1 cellular context compared by ENCODE assay signal in the genomic region with DNA sequence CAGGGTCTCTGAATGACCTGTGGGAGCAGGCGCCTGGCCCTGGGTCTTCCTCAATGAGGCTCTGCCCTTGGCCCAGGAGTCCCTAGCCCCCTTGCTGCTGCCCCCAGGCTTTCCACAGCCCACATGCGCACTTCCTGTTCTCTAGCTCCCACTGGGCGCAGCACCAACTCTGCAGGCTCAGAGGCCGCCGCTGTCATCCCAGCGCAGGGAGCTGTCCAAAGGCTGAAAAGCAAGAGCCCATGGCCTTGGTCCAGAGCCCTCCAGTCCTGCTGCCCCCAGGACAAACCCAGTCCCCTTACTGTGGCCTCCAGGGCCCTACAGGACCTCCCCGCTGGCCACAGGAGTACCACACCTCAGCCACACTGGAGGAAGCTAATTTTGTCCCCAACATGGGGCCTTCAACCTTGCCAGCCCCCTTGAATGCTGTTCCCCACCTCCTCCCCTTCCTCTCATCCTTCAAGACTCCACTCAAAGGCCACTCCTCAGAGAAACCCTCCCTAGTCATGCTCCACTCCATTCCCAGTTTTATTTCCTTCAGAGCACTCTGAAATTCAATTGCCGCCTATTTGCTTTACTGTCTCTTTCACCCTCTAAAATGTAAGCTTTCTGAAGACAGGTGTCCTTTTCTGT.
TF ChIP-seq lines count a peak whose summit lies in the region.

No MANE protein-coding gene starts in this region.

TF ChIP-seq in HepG2, 621 proteins besides CTCF, POLR2A, EP300 and RAD21 (continued from another document and continues in another):
- TF ChIP-seq, protein P1, sequence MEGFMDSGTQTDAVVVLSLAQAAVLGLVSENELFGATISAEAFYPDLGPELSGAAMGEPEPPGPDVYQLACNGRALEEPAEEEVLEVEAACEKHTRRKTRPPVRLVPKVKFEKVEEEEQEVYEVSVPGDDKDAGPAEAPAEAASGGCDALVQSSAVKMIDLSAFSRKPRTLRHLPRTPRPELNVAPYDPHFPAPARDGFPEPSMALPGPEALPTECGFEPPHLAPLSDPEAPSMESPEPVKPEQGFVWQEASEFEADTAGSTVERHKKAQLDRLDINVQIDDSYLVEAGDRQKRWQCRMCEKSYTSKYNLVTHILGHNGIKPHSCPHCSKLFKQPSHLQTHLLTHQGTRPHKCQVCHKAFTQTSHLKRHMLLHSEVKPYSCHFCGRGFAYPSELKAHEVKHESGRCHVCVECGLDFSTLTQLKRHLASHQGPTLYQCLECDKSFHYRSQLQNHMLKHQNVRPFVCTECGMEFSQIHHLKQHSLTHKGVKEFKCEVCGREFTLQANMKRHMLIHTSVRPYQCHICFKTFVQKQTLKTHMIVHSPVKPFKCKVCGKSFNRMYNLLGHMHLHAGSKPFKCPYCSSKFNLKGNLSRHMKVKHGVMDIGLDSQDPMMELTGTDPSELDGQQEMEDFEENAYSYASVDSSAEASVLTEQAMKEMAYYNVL (CRISPR knock-in tag; IDR thresholded peaks at IDR 0.05; ENCODE audit: borderline replicate concordance) = no peak
- TF ChIP-seq PRMT3 (CRISPR knock-in tag; IDR thresholded peaks at IDR 0.05; ENCODE audit: borderline replicate concordance, low read depth) (no peak), ZNF709 (CRISPR knock-in tag; IDR thresholded peaks at IDR 0.05) (0 out of 2 replicates have a peak, but pooled peaks have one; percentile 22), ELF3 (CRISPR knock-in tag; IDR thresholded peaks at IDR 0.05) (peak; percentile 69; the same call in 1 of the 2 replicates), ZNF773 (CRISPR knock-in tag; IDR thresholded peaks at IDR 0.05; ENCODE audit: borderline replicate concordance) (peak; percentile 92; the same call in 1 of the 2 replicates), ZNF883 (CRISPR knock-in tag; IDR thresholded peaks at IDR 0.05; ENCODE audit: not compliant biosample characterization) (peak; percentile 57), ZSCAN21 (CRISPR knock-in tag; IDR thresholded peaks at IDR 0.05; ENCODE audit: borderline replicate concordance) (peak; percentile 55; the same call in 1 of the 2 replicates), WIZ (CRISPR knock-in tag; IDR thresholded peaks at IDR 0.05) (peak; percentile 97), ELF1 (CRISPR knock-in tag; IDR thresholded peaks at IDR 0.05) (0 out of 2 replicates have a peak, but pooled peaks have one; percentile 32), ZNF713 (CRISPR knock-in tag; IDR thresholded peaks at IDR 0.05) (no peak), PCBP1 (IDR thresholded peaks at IDR 0.05; ENCODE audit: borderline replicate concordance, low read depth, low read length) (0 out of 2 replicates have a peak, but pooled peaks have one; percentile 26), SOX13 (IDR thresholded peaks at IDR 0.05) (no peak), SOX13 (CRISPR knock-in tag; conservative IDR thresholded peaks at IDR 0.05 in 1 of 2, IDR thresholded peaks at IDR 0.05 in 1 of 2) (0 out of 4 replicates have a peak, but pooled peaks of 1 of the 2 experiments have one; percentile 11), HNRNPUL1 (IDR thresholded peaks at IDR 0.05; ENCODE audit: low read depth, low read length) (no peak), FOSL2 (CRISPR knock-in tag; IDR thresholded peaks at IDR 0.05) (peak; percentile 37; the same call in 1 of the 2 replicates), ZNF331 (CRISPR knock-in tag; IDR thresholded peaks at IDR 0.05) (peak; percentile 71; the same call in 1 of the 2 replicates), AHR (CRISPR knock-in tag; IDR thresholded peaks at IDR 0.05) (peak; percentile 55; the same call in 1 of the 2 replicates), MAZ (IDR thresholded peaks at IDR 0.05; ENCODE audit: borderline replicate concordance, low read depth, low read length) (no peak), MAZ (CRISPR knock-in tag; IDR thresholded peaks at IDR 0.05; ENCODE audit: low read depth) (0 out of 2 replicates have a peak, but pooled peaks have one; percentile 50), ZSCAN12 (CRISPR knock-in tag; IDR thresholded peaks at IDR 0.05) (peak; percentile 88; the same call in 1 of the 2 replicates), EHMT2 (IDR thresholded peaks at IDR 0.05; ENCODE audit: borderline replicate concordance, low read depth, low read length) (peak; percentile 88), KDM2A (CRISPR knock-in tag; IDR thresholded peaks at IDR 0.05; ENCODE audit: borderline replicate concordance, low read depth) (peak; percentile 53; the same call in 1 of the 2 replicates), ZFP37 (CRISPR knock-in tag; IDR thresholded peaks at IDR 0.05; ENCODE audit: borderline replicate concordance) (peak; percentile 75; the same call in 1 of the 2 replicates), MXD4 (CRISPR knock-in tag; IDR thresholded peaks at IDR 0.05) (0 out of 2 replicates have a peak, but pooled peaks have one; percentile 59), TSC22D2 (CRISPR knock-in tag; IDR thresholded peaks at IDR 0.05; ENCODE audit: borderline replicate concordance) (peak; percentile 91), ZBTB42 (CRISPR knock-in tag; IDR thresholded peaks at IDR 0.05) (peak; percentile 56; the same call in 1 of the 2 replicates), ZNF253 (CRISPR knock-in tag; IDR thresholded peaks at IDR 0.05; ENCODE audit: borderline replicate concordance) (no peak), NFE2L2 (IDR thresholded peaks at IDR 0.05; ENCODE audit: low read length) (no peak), RARG (CRISPR knock-in tag; IDR thresholded peaks at IDR 0.05; ENCODE audit: low read depth) (no peak), XRCC5 (optimal IDR thresholded peaks at IDR 0.05; ENCODE audit: low read length) (peak; percentile 57), NRL (CRISPR knock-in tag; IDR thresholded peaks at IDR 0.05; ENCODE audit: borderline replicate concordance) (peak; percentile 71; the same call in 1 of the 2 replicates), ERF (CRISPR knock-in tag; IDR thresholded peaks at IDR 0.05) (peak; percentile 62; the same call in 1 of the 2 replicates), ZBTB21 (CRISPR knock-in tag; IDR thresholded peaks at IDR 0.05) (peak; percentile 35; the same call in 1 of the 2 replicates), ATAD3A (CRISPR knock-in tag; IDR thresholded peaks at IDR 0.05) (peak; percentile 91; the same call in 1 of the 2 replicates), MEIS2 (CRISPR knock-in tag; IDR thresholded peaks at IDR 0.05) (peak; percentile 82), KDM4B (CRISPR knock-in tag; IDR thresholded peaks at IDR 0.05) (0 out of 2 replicates have a peak, but pooled peaks have one; percentile 52), MED13 (CRISPR knock-in tag; IDR thresholded peaks at IDR 0.05) (0 out of 2 replicates have a peak, but pooled peaks have one; percentile 25)
- TF ChIP-seq, protein P2, sequence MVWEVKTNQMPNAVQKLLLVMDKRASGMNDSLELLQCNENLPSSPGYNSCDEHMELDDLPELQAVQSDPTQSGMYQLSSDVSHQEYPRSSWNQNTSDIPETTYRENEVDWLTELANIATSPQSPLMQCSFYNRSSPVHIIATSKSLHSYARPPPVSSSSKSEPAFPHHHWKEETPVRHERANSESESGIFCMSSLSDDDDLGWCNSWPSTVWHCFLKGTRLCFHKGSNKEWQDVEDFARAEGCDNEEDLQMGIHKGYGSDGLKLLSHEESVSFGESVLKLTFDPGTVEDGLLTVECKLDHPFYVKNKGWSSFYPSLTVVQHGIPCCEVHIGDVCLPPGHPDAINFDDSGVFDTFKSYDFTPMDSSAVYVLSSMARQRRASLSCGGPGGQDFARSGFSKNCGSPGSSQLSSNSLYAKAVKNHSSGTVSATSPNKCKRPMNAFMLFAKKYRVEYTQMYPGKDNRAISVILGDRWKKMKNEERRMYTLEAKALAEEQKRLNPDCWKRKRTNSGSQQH (CRISPR knock-in tag; IDR thresholded peaks at IDR 0.05; ENCODE audit: low read depth) = 0 out of 2 replicates have a peak, but pooled peaks have one; percentile 77
- TF ChIP-seq, protein P3, sequence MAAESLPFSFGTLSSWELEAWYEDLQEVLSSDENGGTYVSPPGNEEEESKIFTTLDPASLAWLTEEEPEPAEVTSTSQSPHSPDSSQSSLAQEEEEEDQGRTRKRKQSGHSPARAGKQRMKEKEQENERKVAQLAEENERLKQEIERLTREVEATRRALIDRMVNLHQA (CRISPR knock-in tag; IDR thresholded peaks at IDR 0.05) = no peak
- TF ChIP-seq, protein P4, sequence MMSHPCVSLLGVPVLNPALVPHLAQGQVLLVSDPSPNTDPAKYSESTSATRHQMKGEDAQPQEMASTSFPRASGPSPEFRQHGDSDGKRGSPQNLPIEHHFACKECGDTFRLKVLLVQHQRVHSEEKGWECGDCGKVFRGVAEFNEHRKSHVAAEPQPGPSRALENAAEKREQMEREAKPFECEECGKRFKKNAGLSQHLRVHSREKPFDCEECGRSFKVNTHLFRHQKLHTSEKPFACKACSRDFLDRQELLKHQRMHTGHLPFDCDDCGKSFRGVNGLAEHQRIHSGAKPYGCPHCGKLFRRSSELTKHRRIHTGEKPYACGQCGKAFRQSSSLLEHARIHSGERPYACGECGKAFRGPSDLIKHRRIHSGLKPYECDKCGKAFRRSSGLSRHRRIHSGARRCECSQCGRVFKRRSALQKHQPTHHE (CRISPR knock-in tag; IDR thresholded peaks at IDR 0.05; ENCODE audit: borderline replicate concordance) = no peak
- TF ChIP-seq, protein P5, sequence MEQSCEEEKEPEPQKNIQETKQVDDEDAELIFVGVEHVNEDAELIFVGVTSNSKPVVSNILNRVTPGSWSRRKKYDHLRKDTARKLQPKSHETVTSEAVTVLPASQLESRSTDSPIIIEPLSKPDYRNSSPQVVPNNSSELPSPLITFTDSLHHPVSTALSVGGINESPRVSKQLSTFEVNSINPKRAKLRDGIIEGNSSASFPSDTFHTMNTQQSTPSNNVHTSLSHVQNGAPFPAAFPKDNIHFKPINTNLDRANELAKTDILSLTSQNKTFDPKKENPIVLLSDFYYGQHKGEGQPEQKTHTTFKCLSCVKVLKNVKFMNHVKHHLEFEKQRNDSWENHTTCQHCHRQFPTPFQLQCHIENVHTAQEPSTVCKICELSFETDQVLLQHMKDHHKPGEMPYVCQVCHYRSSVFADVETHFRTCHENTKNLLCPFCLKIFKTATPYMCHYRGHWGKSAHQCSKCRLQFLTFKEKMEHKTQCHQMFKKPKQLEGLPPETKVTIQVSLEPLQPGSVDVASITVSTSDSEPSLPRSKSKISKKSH (CRISPR knock-in tag; IDR thresholded peaks at IDR 0.05; ENCODE audit: borderline replicate concordance) = peak; percentile 77; the same call in 1 of the 2 replicates
- TF ChIP-seq, protein P6, sequence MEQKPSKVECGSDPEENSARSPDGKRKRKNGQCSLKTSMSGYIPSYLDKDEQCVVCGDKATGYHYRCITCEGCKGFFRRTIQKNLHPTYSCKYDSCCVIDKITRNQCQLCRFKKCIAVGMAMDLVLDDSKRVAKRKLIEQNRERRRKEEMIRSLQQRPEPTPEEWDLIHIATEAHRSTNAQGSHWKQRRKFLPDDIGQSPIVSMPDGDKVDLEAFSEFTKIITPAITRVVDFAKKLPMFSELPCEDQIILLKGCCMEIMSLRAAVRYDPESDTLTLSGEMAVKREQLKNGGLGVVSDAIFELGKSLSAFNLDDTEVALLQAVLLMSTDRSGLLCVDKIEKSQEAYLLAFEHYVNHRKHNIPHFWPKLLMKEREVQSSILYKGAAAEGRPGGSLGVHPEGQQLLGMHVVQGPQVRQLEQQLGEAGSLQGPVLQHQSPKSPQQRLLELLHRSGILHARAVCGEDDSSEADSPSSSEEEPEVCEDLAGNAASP (CRISPR knock-in tag; IDR thresholded peaks at IDR 0.05; ENCODE audit: borderline replicate concordance) = peak; percentile 53; the same call in 1 of the 2 replicates
- TF ChIP-seq, protein P7, sequence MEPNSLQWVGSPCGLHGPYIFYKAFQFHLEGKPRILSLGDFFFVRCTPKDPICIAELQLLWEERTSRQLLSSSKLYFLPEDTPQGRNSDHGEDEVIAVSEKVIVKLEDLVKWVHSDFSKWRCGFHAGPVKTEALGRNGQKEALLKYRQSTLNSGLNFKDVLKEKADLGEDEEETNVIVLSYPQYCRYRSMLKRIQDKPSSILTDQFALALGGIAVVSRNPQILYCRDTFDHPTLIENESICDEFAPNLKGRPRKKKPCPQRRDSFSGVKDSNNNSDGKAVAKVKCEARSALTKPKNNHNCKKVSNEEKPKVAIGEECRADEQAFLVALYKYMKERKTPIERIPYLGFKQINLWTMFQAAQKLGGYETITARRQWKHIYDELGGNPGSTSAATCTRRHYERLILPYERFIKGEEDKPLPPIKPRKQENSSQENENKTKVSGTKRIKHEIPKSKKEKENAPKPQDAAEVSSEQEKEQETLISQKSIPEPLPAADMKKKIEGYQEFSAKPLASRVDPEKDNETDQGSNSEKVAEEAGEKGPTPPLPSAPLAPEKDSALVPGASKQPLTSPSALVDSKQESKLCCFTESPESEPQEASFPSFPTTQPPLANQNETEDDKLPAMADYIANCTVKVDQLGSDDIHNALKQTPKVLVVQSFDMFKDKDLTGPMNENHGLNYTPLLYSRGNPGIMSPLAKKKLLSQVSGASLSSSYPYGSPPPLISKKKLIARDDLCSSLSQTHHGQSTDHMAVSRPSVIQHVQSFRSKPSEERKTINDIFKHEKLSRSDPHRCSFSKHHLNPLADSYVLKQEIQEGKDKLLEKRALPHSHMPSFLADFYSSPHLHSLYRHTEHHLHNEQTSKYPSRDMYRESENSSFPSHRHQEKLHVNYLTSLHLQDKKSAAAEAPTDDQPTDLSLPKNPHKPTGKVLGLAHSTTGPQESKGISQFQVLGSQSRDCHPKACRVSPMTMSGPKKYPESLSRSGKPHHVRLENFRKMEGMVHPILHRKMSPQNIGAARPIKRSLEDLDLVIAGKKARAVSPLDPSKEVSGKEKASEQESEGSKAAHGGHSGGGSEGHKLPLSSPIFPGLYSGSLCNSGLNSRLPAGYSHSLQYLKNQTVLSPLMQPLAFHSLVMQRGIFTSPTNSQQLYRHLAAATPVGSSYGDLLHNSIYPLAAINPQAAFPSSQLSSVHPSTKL (CRISPR knock-in tag; IDR thresholded peaks at IDR 0.05) = peak; percentile 48; the same call in 1 of the 2 replicates
- TF ChIP-seq, protein P8, sequence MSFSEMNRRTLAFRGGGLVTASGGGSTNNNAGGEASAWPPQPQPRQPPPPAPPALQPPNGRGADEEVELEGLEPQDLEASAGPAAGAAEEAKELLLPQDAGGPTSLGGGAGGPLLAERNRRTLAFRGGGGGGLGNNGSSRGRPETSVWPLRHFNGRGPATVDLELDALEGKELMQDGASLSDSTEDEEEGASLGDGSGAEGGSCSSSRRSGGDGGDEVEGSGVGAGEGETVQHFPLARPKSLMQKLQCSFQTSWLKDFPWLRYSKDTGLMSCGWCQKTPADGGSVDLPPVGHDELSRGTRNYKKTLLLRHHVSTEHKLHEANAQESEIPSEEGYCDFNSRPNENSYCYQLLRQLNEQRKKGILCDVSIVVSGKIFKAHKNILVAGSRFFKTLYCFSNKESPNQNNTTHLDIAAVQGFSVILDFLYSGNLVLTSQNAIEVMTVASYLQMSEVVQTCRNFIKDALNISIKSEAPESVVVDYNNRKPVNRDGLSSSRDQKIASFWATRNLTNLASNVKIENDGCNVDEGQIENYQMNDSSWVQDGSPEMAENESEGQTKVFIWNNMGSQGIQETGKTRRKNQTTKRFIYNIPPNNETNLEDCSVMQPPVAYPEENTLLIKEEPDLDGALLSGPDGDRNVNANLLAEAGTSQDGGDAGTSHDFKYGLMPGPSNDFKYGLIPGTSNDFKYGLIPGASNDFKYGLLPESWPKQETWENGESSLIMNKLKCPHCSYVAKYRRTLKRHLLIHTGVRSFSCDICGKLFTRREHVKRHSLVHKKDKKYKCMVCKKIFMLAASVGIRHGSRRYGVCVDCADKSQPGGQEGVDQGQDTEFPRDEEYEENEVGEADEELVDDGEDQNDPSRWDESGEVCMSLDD (CRISPR knock-in tag; IDR thresholded peaks at IDR 0.05; ENCODE audit: borderline replicate concordance) = no peak; the same call in 1 of the 2 replicates
